ENCODE assay signal across 12 cellular contexts in the genomic region with DNA sequence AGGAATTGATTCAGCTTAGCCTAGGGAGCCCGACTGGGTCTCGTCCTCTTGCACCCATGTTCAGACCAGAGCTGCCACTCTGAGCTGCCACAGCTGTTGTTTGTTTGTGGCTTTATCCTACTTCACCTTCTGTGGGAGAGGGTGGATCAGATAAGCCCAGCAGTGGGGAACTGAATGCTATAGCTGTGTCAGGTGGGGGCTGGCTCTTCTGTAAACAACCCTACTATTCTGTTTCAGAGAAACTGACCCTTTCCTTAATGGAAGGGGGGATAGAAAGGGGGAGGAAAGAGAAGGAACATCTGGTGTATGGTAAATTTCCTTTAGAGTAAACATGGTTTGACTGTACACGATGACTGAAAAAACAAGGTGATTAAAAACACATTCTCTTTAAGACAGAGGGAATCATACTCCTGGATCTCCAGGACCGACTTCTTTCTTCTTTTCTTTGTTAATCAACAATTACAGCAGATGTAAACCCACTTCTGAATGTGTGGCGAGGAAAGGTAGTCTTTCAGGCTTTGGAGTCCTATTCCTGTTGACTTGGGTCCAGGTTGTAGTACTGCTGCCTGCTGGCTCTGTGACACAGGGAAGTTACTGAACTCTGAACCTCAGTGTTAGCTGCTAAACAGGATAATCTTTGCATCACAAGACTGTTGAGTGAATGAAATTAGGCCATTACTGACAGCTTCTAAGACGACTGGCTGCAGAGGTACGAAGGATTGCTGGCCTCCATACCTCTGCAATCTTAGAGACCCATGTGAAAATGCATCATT. TPM values are rescaled to one million over a fixed set of nuclear protein-coding genes. Genes with fewer than 3 reads are reported as not detected.
DNase-seq lines count a peak whose midpoint lies in the region; ATAC-seq and TF ChIP-seq lines count a peak whose summit lies in the region.
"Had no signal": no experiment of that assay in that cellular context is flagged by ENCODE, and none has a peak within 500 bp of the region (broad histone marks: within the 10 kb centered on the region; RNA-seq: fewer than 3 reads in every experiment).

No MANE protein-coding gene starts in this region.

- peak; percentile 82 for ATAC-seq in left lobe of liver
- no peak for ATAC-seq in activated CD8-positive, alpha-beta T cell treated with anti-CD3 and anti-CD28 coated beads, Interleukin-2, amount 10 ng/mL, durations not matched to agents 7 days and 5 days
- ATAC-seq in HG02938 (IDR thresholded peaks at IDR 0.05; ENCODE audit: unreplicated experiment), result no peak
- no peak for ATAC-seq in GM21619 (IDR thresholded peaks at IDR 0.05; ENCODE audit: unreplicated experiment)
- ATAC-seq: naive thymus-derived CD8-positive, alpha-beta T cell had no signal

- H3K4me1 Mint-ChIP-seq in MCF 10A (ENCODE audit: insufficient read depth, unreplicated experiment), result peaks cover 37% of the 10 kb centered on the region
- H3K4me1 Mint-ChIP-seq in activated CD8-positive, alpha-beta T cell treated with anti-CD3 and anti-CD28 coated beads, Interleukin-2, amount 10 ng/mL, durations not matched to agents 7 days and 5 days (ENCODE audit: low read depth), result peaks cover 15% of the 10 kb centered on the region

- peaks cover 13% of the 10 kb centered on the region for H3K36me3 Mint-ChIP-seq in MCF 10A (ENCODE audit: insufficient read depth, unreplicated experiment)
- H3K36me3 Mint-ChIP-seq in activated CD8-positive, alpha-beta T cell treated with anti-CD3 and anti-CD28 coated beads, Interleukin-2, amount 10 ng/mL, durations not matched to agents 7 days and 5 days (ENCODE audit: low read depth), result no peaks in the 10 kb centered on the region
- H3K36me3 Mint-ChIP-seq: naive thymus-derived CD8-positive, alpha-beta T cell had no signal

- no peak for TF ChIP-seq POLR2A in suprapubic skin (IDR thresholded peaks at IDR 0.05)

- H3K9me3 Mint-ChIP-seq in MCF 10A (ENCODE audit: unreplicated experiment), result no peaks in the 10 kb centered on the region
- H3K9me3 Mint-ChIP-seq in activated CD8-positive, alpha-beta T cell treated with anti-CD3 and anti-CD28 coated beads, Interleukin-2, amount 10 ng/mL, durations not matched to agents 7 days and 5 days (ENCODE audit: insufficient read depth), result no peaks in the 10 kb centered on the region
- H3K9me3 Mint-ChIP-seq: naive thymus-derived CD8-positive, alpha-beta T cell had no signal

- H3K36me3 ChIP-seq in suprapubic skin, result no peaks in the 10 kb centered on the region

- no peak for TF ChIP-seq EP300 in suprapubic skin (IDR thresholded peaks at IDR 0.05)

- no peaks in the 10 kb centered on the region for H3K27me3 ChIP-seq in suprapubic skin

- peak overlapping the region; percentile 43 for H3K27ac Mint-ChIP-seq in MCF 10A (ENCODE audit: low read depth, unreplicated experiment)
- no peak overlapping the region for H3K27ac Mint-ChIP-seq in activated CD8-positive, alpha-beta T cell treated with anti-CD3 and anti-CD28 coated beads, Interleukin-2, amount 10 ng/mL, durations not matched to agents 7 days and 5 days

- 46% methylated on average over 7 of the region's 7 CpGs for WGBS in suprapubic skin

- intact Hi-C loops in MCF 10A (cut with micrococcal nuclease), result no loop called here

- TF ChIP-seq CTCF in MCF 10A (IDR thresholded peaks at IDR 0.05; ENCODE audit: unreplicated experiment), result no peak
- no peak for TF ChIP-seq CTCF in suprapubic skin (IDR thresholded peaks at IDR 0.05)

- peaks cover 72% of the 10 kb centered on the region for H3K4me1 ChIP-seq in suprapubic skin

- DNase-seq in NCI-H2171 (lab: John Stamatoyannopoulos, UW), result peak; percentile 42
- no peak for DNase-seq in MCF 10A (ENCODE audit: unreplicated experiment)
- DNase-seq in left lobe of liver (ENCODE audit: low spot score), result peak; percentile 68
- DNase-seq in suprapubic skin (ENCODE audit: low spot score in 2 of 2), result no peak
- DNase-seq in activated CD8-positive, alpha-beta T cell treated with anti-CD3 and anti-CD28 coated beads, Interleukin-2, amount 10 ng/mL, durations not matched to agents 7 days and 5 days, result no peak
- no peak for DNase-seq in SIG-M5 treated with dmso at 0.1 percent for 504 hours (lab: John Stamatoyannopoulos, UW; ENCODE audit: unreplicated experiment)
- DNase-seq: activated CD4-positive, alpha-beta T cell treated with anti-CD3 and anti-CD28 coated beads for 1 hour; naive thymus-derived CD8-positive, alpha-beta T cell had no signal

- POLR2A ChIA-PET in MCF 10A (lab: Yijun Ruan, JAX), result interaction anchor here (0.8 to 1.4 kb wide), 7 partner anchors 11 to 92 kb away, joined by 3 to 4 read pairs (median 3); no protein-coding TSS in a partner anchor
- POLR2A ChIA-PET in activated CD8-positive, alpha-beta T cell treated with anti-CD3 and anti-CD28 coated beads, Interleukin-2, amount 10 ng/mL, durations not matched to agents 7 days and 5 days (lab: Charles Lee), result interaction anchor here (1.1 kb wide), 1 partner anchor 84 kb away, joined by 3 read pairs; no protein-coding TSS in a partner anchor

- peak overlapping the region; percentile 2 for H3K4me3 Mint-ChIP-seq in MCF 10A (ENCODE audit: unreplicated experiment)
- no peak overlapping the region for H3K4me3 Mint-ChIP-seq in activated CD8-positive, alpha-beta T cell treated with anti-CD3 and anti-CD28 coated beads, Interleukin-2, amount 10 ng/mL, durations not matched to agents 7 days and 5 days
- H3K4me3 Mint-ChIP-seq: naive thymus-derived CD8-positive, alpha-beta T cell had no signal

- no TSS peak for BruUV-seq in MCF 10A (replicated peaks; lab: Mats Ljungman, UMichigan)

- H3K27ac ChIP-seq in suprapubic skin, result peak overlapping the region; percentile 61
- H3K27ac ChIP-seq: KMS-11 had no signal

- CTCF ChIA-PET in MCF 10A (lab: Yijun Ruan, JAX), result interaction anchor here (0.6 to 1.7 kb wide), 5 partner anchors 17 to 278 kb away, joined by 3 to 12 read pairs (median 3); no protein-coding TSS in a partner anchor
- CTCF ChIA-PET in activated CD8-positive, alpha-beta T cell treated with anti-CD3 and anti-CD28 coated beads, Interleukin-2, amount 10 ng/mL, durations not matched to agents 7 days and 5 days (lab: Charles Lee), result interaction anchor here (1.0 to 1.2 kb wide), 2 partner anchors 36 to 91 kb away, joined by 4 to 5 read pairs; no protein-coding TSS in a partner anchor

- no peaks in the 10 kb centered on the region for H3K27me3 Mint-ChIP-seq in MCF 10A (ENCODE audit: insufficient read depth, unreplicated experiment)
- no peaks in the 10 kb centered on the region for H3K27me3 Mint-ChIP-seq in activated CD8-positive, alpha-beta T cell treated with anti-CD3 and anti-CD28 coated beads, Interleukin-2, amount 10 ng/mL, durations not matched to agents 7 days and 5 days (ENCODE audit: low read depth)
- H3K27me3 Mint-ChIP-seq: naive thymus-derived CD8-positive, alpha-beta T cell had no signal

- H3K4me3 ChIP-seq in suprapubic skin, result peak overlapping the region; percentile 3

- H3K9me3 ChIP-seq in suprapubic skin, result no peaks in the 10 kb centered on the region

RNA-seq across cellular contexts. Expression of a gene that starts 6.0 kb away (rescaled TPM):
- 6.0 and 6.7 TPM in 2 replicates for total RNA-seq in MCF 10A (2022)
- total RNA-seq in left lobe of liver, result 82.1 TPM
- total RNA-seq in suprapubic skin, result 100 to 1,000 TPM in 3 of 4 donors, 10 to 100 TPM in 1; 91.0 to 106 (median 105) TPM
- 10 to 100 TPM; 14.9 to 15.3 TPM for total RNA-seq in activated CD8-positive, alpha-beta T cell treated with anti-CD3 and anti-CD28 coated beads, Interleukin-2, amount 10 ng/mL, durations not matched to agents 7 days and 5 days

RNA-seq across cellular contexts. Expression of a gene that starts 39.8 kb away (rescaled TPM):
- total RNA-seq in MCF 10A (2022) (46.9 and 53.7 TPM in 2 replicates), left lobe of liver (31.3 TPM), suprapubic skin (100 to 1,000 TPM in 3 of 4 donors, 10 to 100 TPM in 1; 99.7 to 145 (median 122) TPM)
- total RNA-seq in activated CD8-positive, alpha-beta T cell treated with anti-CD3 and anti-CD28 coated beads, Interleukin-2, amount 10 ng/mL, durations not matched to agents 7 days and 5 days, result 100 to 1,000 TPM; 109 to 117 TPM

RNA-seq across cellular contexts. Expression of a gene that starts 57.7 kb away (rescaled TPM):
- total RNA-seq in MCF 10A (2022) (not detected in 2 replicates), left lobe of liver (0.48 TPM), suprapubic skin (1 to 10 TPM in 1 of 4 donors, not detected in 3; 2.4 TPM)
- not detected for total RNA-seq in activated CD8-positive, alpha-beta T cell treated with anti-CD3 and anti-CD28 coated beads, Interleukin-2, amount 10 ng/mL, durations not matched to agents 7 days and 5 days
- total RNA-seq: glomerular endothelial cell; naive thymus-derived CD8-positive, alpha-beta T cell had no signal

RNA-seq across cellular contexts. Expression of a gene that starts 57.8 kb away (rescaled TPM):
- not detected in 2 replicates for total RNA-seq in MCF 10A (2022)
- not detected for total RNA-seq in left lobe of liver
- total RNA-seq in suprapubic skin, result not detected
- not detected for total RNA-seq in activated CD8-positive, alpha-beta T cell treated with anti-CD3 and anti-CD28 coated beads, Interleukin-2, amount 10 ng/mL, durations not matched to agents 7 days and 5 days
- total RNA-seq: glomerular endothelial cell; naive thymus-derived CD8-positive, alpha-beta T cell had no signal

Comparison
In these comparisons a context has a peak if more than half of its experiments do, and no peak if none do; other contexts are left out.
1. DNase-seq: peak in NCI-H2171 (single experiment) and left lobe of liver (single experiment); none in MCF 10A (single experiment), suprapubic skin (0 of 2), activated CD8-positive, alpha-beta T cell treated with anti-CD3 and anti-CD28 coated beads, Interleukin-2, amount 10 ng/mL, durations not matched to agents 7 days and 5 days (single experiment) and SIG-M5 treated with dmso at 0.1 percent for 504 hours (single experiment).